15 cellular contexts compared by ENCODE assay signal in the genomic region with DNA sequence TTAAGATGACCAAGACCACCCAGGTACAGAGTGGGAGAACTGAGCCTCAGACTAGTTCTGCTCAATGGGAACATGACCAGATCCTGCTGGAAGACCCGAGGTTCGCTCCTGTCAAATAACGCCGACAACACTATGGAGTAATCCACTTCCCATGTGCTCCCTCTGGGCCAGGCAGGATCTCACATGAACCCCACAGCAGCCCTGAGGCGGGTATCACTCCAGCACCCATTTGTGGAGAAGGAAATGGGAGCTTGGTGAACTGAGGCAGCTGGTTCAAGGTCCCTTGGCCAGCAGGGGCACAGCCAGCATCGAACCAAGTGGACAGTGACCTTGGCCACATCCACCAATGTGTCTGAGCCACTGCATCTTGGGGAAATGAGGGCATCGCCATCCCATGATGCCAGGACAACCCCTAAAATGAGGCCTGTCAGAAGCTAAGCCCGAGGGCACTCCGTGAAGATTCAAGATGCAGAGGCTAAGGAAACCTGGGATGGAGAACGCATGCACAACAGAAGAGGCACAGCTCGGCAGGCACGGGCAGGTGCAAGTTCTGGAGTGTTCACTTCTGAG. TPM values are rescaled to one million over a fixed set of nuclear protein-coding genes. Genes with fewer than 3 reads are reported as not detected.
DNase-seq lines count a peak whose midpoint lies in the region; ATAC-seq and TF ChIP-seq lines count a peak whose summit lies in the region.
"Had no signal": no experiment of that assay in that cellular context is flagged by ENCODE, and none has a peak within 500 bp of the region (broad histone marks: within the 10 kb centered on the region; RNA-seq: fewer than 3 reads in every experiment).

No MANE protein-coding gene starts in this region.

- peak; percentile 31 for DNase-seq in activated CD8-positive, alpha-beta memory T cell treated with anti-CD3 and anti-CD28 coated beads, Interleukin-2, amount 10 ng/mL, durations not matched to agents 7 days and 5 days
- no peak for DNase-seq in central memory CD8-positive, alpha-beta T cell (ENCODE audit: low spot score in 2 of 2)
- DNase-seq in osteocyte (ENCODE audit: extremely low spot score, unreplicated experiment): peak; percentile 63
- peak; percentile 37 for DNase-seq in ureter (ENCODE audit: low spot score)
- DNase-seq in AG08395 (ENCODE audit: low spot score): no peak
- no peak for DNase-seq in dedifferentiated amniotic fluid mesenchymal stem cell (ENCODE audit: extremely low spot score)
- DNase-seq: COR-L47, DND-41, GDM1, GOT3, H9 had no signal

- ATAC-seq in activated CD8-positive, alpha-beta memory T cell treated with anti-CD3 and anti-CD28 coated beads, Interleukin-2, amount 10 ng/mL, durations not matched to agents 7 days and 5 days: no peak
- no peak for ATAC-seq in central memory CD8-positive, alpha-beta T cell (replicated peaks; ENCODE audit: extremely low read depth, poor library complexity, severe bottlenecking)
- no peak for ATAC-seq in HG03025 (IDR thresholded peaks at IDR 0.05; ENCODE audit: low FRiP score, unreplicated experiment)
- ATAC-seq: A549; CD8-positive, alpha-beta T cell had no signal

- no peaks in the 10 kb centered on the region for H3K9me3 Mint-ChIP-seq in activated CD8-positive, alpha-beta memory T cell treated with anti-CD3 and anti-CD28 coated beads, Interleukin-2, amount 10 ng/mL, durations not matched to agents 7 days and 5 days (ENCODE audit: low read depth)
- H3K9me3 Mint-ChIP-seq in central memory CD8-positive, alpha-beta T cell: no peaks in the 10 kb centered on the region
- no peaks in the 10 kb centered on the region for H3K9me3 Mint-ChIP-seq in osteocyte (ENCODE audit: unreplicated experiment)
- H3K9me3 Mint-ChIP-seq: CD14-positive monocyte; CD8-positive, alpha-beta T cell; H9 had no signal

- H3K4me3 Mint-ChIP-seq in activated CD8-positive, alpha-beta memory T cell treated with anti-CD3 and anti-CD28 coated beads, Interleukin-2, amount 10 ng/mL, durations not matched to agents 7 days and 5 days: no peak overlapping the region
- H3K4me3 Mint-ChIP-seq in central memory CD8-positive, alpha-beta T cell: no peak overlapping the region
- H3K4me3 Mint-ChIP-seq in osteocyte (ENCODE audit: unreplicated experiment): no peak overlapping the region
- H3K4me3 Mint-ChIP-seq: CD14-positive monocyte; CD8-positive, alpha-beta T cell; H9 had no signal

- H3K27me3 Mint-ChIP-seq in activated CD8-positive, alpha-beta memory T cell treated with anti-CD3 and anti-CD28 coated beads, Interleukin-2, amount 10 ng/mL, durations not matched to agents 7 days and 5 days: no peaks in the 10 kb centered on the region
- H3K27me3 Mint-ChIP-seq in central memory CD8-positive, alpha-beta T cell: no peaks in the 10 kb centered on the region
- no peaks in the 10 kb centered on the region for H3K27me3 Mint-ChIP-seq in osteocyte (ENCODE audit: unreplicated experiment)

- TF ChIP-seq CTCF in osteocyte (IDR thresholded peaks at IDR 0.05): no peak

- CTCF ChIA-PET in activated CD8-positive, alpha-beta memory T cell treated with anti-CD3 and anti-CD28 coated beads, Interleukin-2, amount 10 ng/mL, durations not matched to agents 7 days and 5 days (lab: Charles Lee): interaction anchor here (1.3 to 1.5 kb wide), 3 partner anchors 9 to 13 kb away, joined by 3 to 4 read pairs (median 3); no protein-coding TSS in a partner anchor

- H3K27ac Mint-ChIP-seq in activated CD8-positive, alpha-beta memory T cell treated with anti-CD3 and anti-CD28 coated beads, Interleukin-2, amount 10 ng/mL, durations not matched to agents 7 days and 5 days: no peak overlapping the region
- peak overlapping the region; percentile 59 for H3K27ac Mint-ChIP-seq in central memory CD8-positive, alpha-beta T cell (ENCODE audit: low read depth)
- H3K27ac Mint-ChIP-seq in osteocyte (ENCODE audit: unreplicated experiment): no peak overlapping the region
- H3K27ac Mint-ChIP-seq: CD8-positive, alpha-beta T cell had no signal

- peaks cover 9% of the 10 kb centered on the region for H3K4me1 Mint-ChIP-seq in activated CD8-positive, alpha-beta memory T cell treated with anti-CD3 and anti-CD28 coated beads, Interleukin-2, amount 10 ng/mL, durations not matched to agents 7 days and 5 days
- H3K4me1 Mint-ChIP-seq in central memory CD8-positive, alpha-beta T cell: peaks cover 15% of the 10 kb centered on the region
- H3K4me1 Mint-ChIP-seq in osteocyte (ENCODE audit: unreplicated experiment): peaks cover 16% of the 10 kb centered on the region

- H3K36me3 Mint-ChIP-seq in activated CD8-positive, alpha-beta memory T cell treated with anti-CD3 and anti-CD28 coated beads, Interleukin-2, amount 10 ng/mL, durations not matched to agents 7 days and 5 days: no peaks in the 10 kb centered on the region
- H3K36me3 Mint-ChIP-seq in central memory CD8-positive, alpha-beta T cell (ENCODE audit: insufficient read depth): peaks cover 2% of the 10 kb centered on the region
- H3K36me3 Mint-ChIP-seq in osteocyte (ENCODE audit: unreplicated experiment): peaks cover 11% of the 10 kb centered on the region

RNA-seq across cellular contexts. Expression of gene ANKS6, which starts 8.5 kb away (rescaled TPM):
- 1 to 10 TPM; 6.5 to 9.2 TPM for total RNA-seq in activated CD8-positive, alpha-beta memory T cell treated with anti-CD3 and anti-CD28 coated beads, Interleukin-2, amount 10 ng/mL, durations not matched to agents 7 days and 5 days
- total RNA-seq in osteocyte (16.6 and 21.1 TPM in 2 replicates), ureter (38.1 TPM)

RNA-seq across cellular contexts. Expression of gene GALNT12, which starts 19.6 kb away (rescaled TPM):
- 1 to 10 TPM; 3.5 to 9.9 TPM for total RNA-seq in activated CD8-positive, alpha-beta memory T cell treated with anti-CD3 and anti-CD28 coated beads, Interleukin-2, amount 10 ng/mL, durations not matched to agents 7 days and 5 days
- total RNA-seq in osteocyte: not detected in 2 replicates
- total RNA-seq in ureter: 38.5 TPM

Comparison
In these comparisons a context has a peak if more than half of its experiments do, and no peak if none do; other contexts are left out.
1. DNase-seq: peak in activated CD8-positive, alpha-beta memory T cell treated with anti-CD3 and anti-CD28 coated beads, Interleukin-2, amount 10 ng/mL, durations not matched to agents 7 days and 5 days (single experiment), osteocyte (single experiment) and ureter (single experiment); none in central memory CD8-positive, alpha-beta T cell (0 of 2), AG08395 (single experiment) and dedifferentiated amniotic fluid mesenchymal stem cell (single experiment).